ENCODE assay signal across 1 cellular context in genomic region chr2:237434916-237435315, GRCh38.
TF ChIP-seq lines count a peak whose summit lies in the region.

No MANE protein-coding gene starts in this region.

TF ChIP-seq in IMR-90, 13 proteins besides CTCF, POLR2A, EP300 and RAD21 (continued from another document):
- peak; percentile 62 for TF ChIP-seq USF2 (IDR thresholded peaks at IDR 0.05; ENCODE audit: low read depth, low read length)
- TF ChIP-seq RFX5 (IDR thresholded peaks at IDR 0.05; ENCODE audit: low read depth, low read length), result no peak
- TF ChIP-seq SMC3 (IDR thresholded peaks at IDR 0.05; ENCODE audit: low read depth, low read length), result no peak; the same call in 1 of the 2 replicates
- no peak for TF ChIP-seq CEBPB (IDR thresholded peaks at IDR 0.05; ENCODE audit: low read depth, low read length)
- TF ChIP-seq MAFK (IDR thresholded peaks at IDR 0.05; ENCODE audit: low read depth, low read length), result peak; percentile 40
- TF ChIP-seq MXI1 (IDR thresholded peaks at IDR 0.05; ENCODE audit: borderline replicate concordance, low read depth, low read length), result no peak
- no peak for TF ChIP-seq CHD1 (IDR thresholded peaks at IDR 0.05; ENCODE audit: low read depth, low read length)
- TF ChIP-seq MAZ (IDR thresholded peaks at IDR 0.05; ENCODE audit: borderline replicate concordance, low read depth, low read length), result peak; percentile 38; the same call in 1 of the 2 replicates
- no peak for TF ChIP-seq FOS (IDR thresholded peaks at IDR 0.05; ENCODE audit: low read depth, low read length)
- TF ChIP-seq RCOR1 (IDR thresholded peaks at IDR 0.05; ENCODE audit: insufficient replicate concordance, low read length), result no peak
